Comparison of ENCODE assay signal across 19 cellular contexts in the genomic region with DNA sequence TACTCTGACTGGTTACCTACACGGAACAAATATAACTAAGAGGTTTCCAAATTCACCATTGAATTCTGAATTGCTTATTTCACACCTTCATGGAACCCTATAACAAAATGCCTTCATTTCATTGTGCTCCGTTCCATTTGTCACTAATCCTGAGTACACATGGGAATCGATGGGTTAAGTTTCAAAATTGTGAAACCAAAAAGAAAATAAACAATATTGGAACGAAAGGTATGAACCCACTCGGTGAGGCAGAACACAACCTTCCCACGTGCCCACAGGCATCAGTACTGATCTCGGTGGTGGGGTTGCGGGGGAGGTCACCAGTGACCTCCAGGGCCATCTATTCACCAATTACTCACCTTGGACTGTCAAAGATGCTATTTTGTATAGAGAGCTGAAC. TPM values are rescaled to one million over a fixed set of nuclear protein-coding genes. Genes with fewer than 3 reads are reported as not detected.
DNase-seq lines count a peak whose midpoint lies in the region; ATAC-seq and TF ChIP-seq lines count a peak whose summit lies in the region.
"Had no signal": no experiment of that assay in that cellular context is flagged by ENCODE, and none has a peak within 500 bp of the region (broad histone marks: within the 10 kb centered on the region; RNA-seq: fewer than 3 reads in every experiment).

No MANE protein-coding gene starts in this region.

- H3K9me3 ChIP-seq in HUES48 (ENCODE audit: control insufficient read depth, insufficient read depth, low read length) (no peaks in the 10 kb centered on the region), mesenchymal stem cell (ENCODE audit: control insufficient read depth, low read length) (no peaks in the 10 kb centered on the region), smooth muscle cell (replicated peaks; ENCODE audit: low read depth) (no peaks in the 10 kb centered on the region)
- H3K9me3 ChIP-seq: BLaER1, SJSA1 had no signal

- H3K9ac ChIP-seq in HUES48 (ENCODE audit: low read depth, low read length) (no peak overlapping the region), mesenchymal stem cell (ENCODE audit: low read length) (no peak overlapping the region), smooth muscle cell (ENCODE audit: low read depth) (no peak overlapping the region)
- H3K9ac ChIP-seq: BLaER1 had no signal

- H3K4me1 Mint-ChIP-seq in WTC11, result peaks cover 55% of the 10 kb centered on the region

- no peaks in the 10 kb centered on the region for H3K9me3 Mint-ChIP-seq in WTC11
- H3K9me3 Mint-ChIP-seq: CD4-positive, alpha-beta T cell had no signal

- H3K79me2 ChIP-seq in smooth muscle cell (ENCODE audit: low read depth), result peaks cover 11% of the 10 kb centered on the region

- no peak overlapping the region for H3K23ac ChIP-seq in mesenchymal stem cell (ENCODE audit: low read length in 2 of 2)

- ATAC-seq in WTC11, result no peak
- ATAC-seq: Right ventricle myocardium inferior had no signal

- no peaks in the 10 kb centered on the region for H3K36me3 Mint-ChIP-seq in WTC11

- H3K4me1 ChIP-seq in HUES48 (ENCODE audit: control insufficient read depth, insufficient read depth, low read length) (peaks cover 55% of the 10 kb centered on the region), mesenchymal stem cell (ENCODE audit: control insufficient read depth, insufficient read depth, low read depth, low read length) (no peaks in the 10 kb centered on the region), smooth muscle cell (ENCODE audit: low read depth) (peaks cover 49% of the 10 kb centered on the region)
- H3K4me1 ChIP-seq: BLaER1 had no signal

- no peaks in the 10 kb centered on the region for H3K36me3 ChIP-seq in HUES48 (ENCODE audit: control insufficient read depth, insufficient read depth, low read length)
- H3K36me3 ChIP-seq in mesenchymal stem cell (ENCODE audit: control insufficient read depth in 1 of 2, insufficient read depth in 2 of 2, low read depth in 1 of 2, low read length in 2 of 2), result peaks cover 0 to under 1% of the 10 kb centered on the region in 2 experiments
- H3K36me3 ChIP-seq in smooth muscle cell (ENCODE audit: low read depth), result no peaks in the 10 kb centered on the region
- H3K36me3 ChIP-seq: BLaER1, SJSA1 had no signal

- no peak overlapping the region for H2AK5ac ChIP-seq in mesenchymal stem cell (ENCODE audit: low read length, severe bottlenecking)

- peaks cover 11% of the 10 kb centered on the region for H4K20me1 ChIP-seq in smooth muscle cell (ENCODE audit: low read depth)
- H4K20me1 ChIP-seq: BLaER1 had no signal

- WGBS in mesenchymal stem cell, result 64% methylated on average over 7 of the region's 8 CpGs
- 66% methylated on average over 8 of the region's 8 CpGs for WGBS in smooth muscle cell (ENCODE audit: low lambda C conversion rate)

- no peak overlapping the region for H2BK12ac ChIP-seq in mesenchymal stem cell (ENCODE audit: low read length in 2 of 2)

- no peak overlapping the region for H3K4ac ChIP-seq in mesenchymal stem cell (ENCODE audit: low read depth in 1 of 2, low read length in 2 of 2)

- no peak overlapping the region for H2BK120ac ChIP-seq in mesenchymal stem cell (ENCODE audit: low read depth, low read length)

- peaks cover 65% of the 10 kb centered on the region for H3K27me3 Mint-ChIP-seq in WTC11 (ENCODE audit: low read depth)
- H3K27me3 Mint-ChIP-seq: CD4-positive, alpha-beta T cell had no signal

- no peak overlapping the region for H4K91ac ChIP-seq in mesenchymal stem cell (ENCODE audit: low read length)

- peak overlapping the region; percentile 61 for H4K8ac ChIP-seq in mesenchymal stem cell (ENCODE audit: low read length)

- H3K4me3 ChIP-seq in HUES48 (ENCODE audit: low read depth, low read length), result peak overlapping the region; percentile 38
- H3K4me3 ChIP-seq in mesenchymal stem cell (ENCODE audit: insufficient read depth in 1 of 2, low read depth in 1 of 2, low read length in 2 of 2), result no peak overlapping the region
- H3K4me3 ChIP-seq in smooth muscle cell, result no peak overlapping the region
- H3K4me3 ChIP-seq: BLaER1, PC-9, SJSA1 had no signal

- peak overlapping the region; percentile 46 for H3K4me3 Mint-ChIP-seq in WTC11
- H3K4me3 Mint-ChIP-seq: CD4-positive, alpha-beta T cell had no signal

- H3K14ac ChIP-seq in mesenchymal stem cell (ENCODE audit: low read length in 2 of 2), result no peak overlapping the region

- H2AFZ ChIP-seq in mesenchymal stem cell (ENCODE audit: low read depth, low read length) (no peak overlapping the region), smooth muscle cell (ENCODE audit: low read depth) (no peak overlapping the region)
- H2AFZ ChIP-seq: PC-9 had no signal

- no peak overlapping the region for H3K18ac ChIP-seq in mesenchymal stem cell (ENCODE audit: low read depth in 1 of 2, low read length in 2 of 2)

- H3K27me3 ChIP-seq in HUES48 (ENCODE audit: control insufficient read depth, insufficient read depth, low read length) (peaks cover 95% of the 10 kb centered on the region), mesenchymal stem cell (ENCODE audit: control insufficient read depth in 1 of 2, insufficient read depth in 1 of 2, low read length in 2 of 2) (no peaks in the 10 kb centered on the region), smooth muscle cell (ENCODE audit: low read depth) (no peaks in the 10 kb centered on the region)
- H3K27me3 ChIP-seq: BLaER1, SJSA1 had no signal

- no peak for TF ChIP-seq CTCF in WTC11 (IDR thresholded peaks at IDR 0.05)
- TF ChIP-seq CTCF in smooth muscle cell (IDR thresholded peaks at IDR 0.05; ENCODE audit: borderline replicate concordance, insufficient read depth, poor library complexity, severe bottlenecking), result no peak
- TF ChIP-seq CTCF in GM10248 (IDR thresholded peaks at IDR 0.05; ENCODE audit: control extremely low read depth, extremely low read depth, low read depth, missing control alignments), result no peak
- no peak for TF ChIP-seq CTCF in GM10266 (IDR thresholded peaks at IDR 0.05; ENCODE audit: control insufficient read depth, insufficient read depth, low read depth, missing control alignments)

- no peak overlapping the region for H3K27ac Mint-ChIP-seq in WTC11
- H3K27ac Mint-ChIP-seq: CD4-positive, alpha-beta T cell had no signal

- H3K27ac ChIP-seq in HUES48 (ENCODE audit: low read depth, low read length), result peak overlapping the region; percentile 94
- H3K27ac ChIP-seq in mesenchymal stem cell (ENCODE audit: low read length, poor library complexity, severe bottlenecking), result no peak overlapping the region
- H3K27ac ChIP-seq in smooth muscle cell (ENCODE audit: low read depth), result peak overlapping the region; percentile 63
- H3K27ac ChIP-seq: BLaER1, HL-60, PC-9, SJSA1 had no signal

- CTCF ChIA-PET in WTC11 (lab: Charles Lee) (interaction anchor here (0.9 to 3.3 kb wide), 9 partner anchors 10 to 114 kb away, joined by 3 to 25 read pairs (median 9); no protein-coding TSS in a partner anchor), GM10248 (lab: Yijun Ruan, JAX) (interaction anchor here (1.0 to 1.3 kb wide), 4 partner anchors 13 to 40 kb away, joined by 3 to 4 read pairs (median 4); no protein-coding TSS in a partner anchor)

- no peak overlapping the region for H2BK5ac ChIP-seq in mesenchymal stem cell (ENCODE audit: low read depth, low read length, poor library complexity, severe bottlenecking)

- DNase-seq in WTC11 (ENCODE audit: low spot score) (no peak), mesenchymal stem cell (no peak), smooth muscle cell (lab: John Stamatoyannopoulos, UW; ENCODE audit: unreplicated experiment) (no peak), NCI-H2107 (lab: John Stamatoyannopoulos, UW) (no peak), GM10248 (ENCODE audit: extremely low spot score) (no peak), GM10266 (ENCODE audit: extremely low spot score) (no peak)
- DNase-seq: CD4-positive, alpha-beta T cell; KBM-7; MV-4-11; NCI-H146; NCI-H1930; NCI-H446 treated with DMSO at 0.1 percent for 48 hours; NCI-H82; PC-9 had no signal

- H3K4me2 ChIP-seq in mesenchymal stem cell (ENCODE audit: low read length, poor library complexity, severe bottlenecking) (no peak overlapping the region), smooth muscle cell (no peak overlapping the region)
- H3K4me2 ChIP-seq: BLaER1, PC-9 had no signal

- H2BK15ac ChIP-seq in mesenchymal stem cell (ENCODE audit: low read depth, poor library complexity, severe bottlenecking), result no peak overlapping the region

- peaks cover 1% of the 10 kb centered on the region for H3K79me1 ChIP-seq in mesenchymal stem cell (replicated peaks; ENCODE audit: low read length, poor library complexity, severe bottlenecking)

- POLR2A ChIA-PET in WTC11 (lab: Charles Lee) (interaction anchor here (1.9 kb wide), 1 partner anchor 10 kb away, joined by 8 read pairs; no protein-coding TSS in a partner anchor), GM10248 (lab: Yijun Ruan, JAX) (no interaction called here)

- H3F3A ChIP-seq in smooth muscle cell (ENCODE audit: low read depth), result peaks cover 12% of the 10 kb centered on the region

TF ChIP-seq in WTC11, 78 proteins besides CTCF, POLR2A, EP300 and RAD21 (continues in another document):
- TF ChIP-seq TCF7 (CRISPR knock-in tag; IDR thresholded peaks at IDR 0.05; ENCODE audit: low read depth), result no peak
- no peak for TF ChIP-seq CREM (CRISPR knock-in tag; IDR thresholded peaks at IDR 0.05)
- no peak for TF ChIP-seq IRF2 (CRISPR knock-in tag; IDR thresholded peaks at IDR 0.05; ENCODE audit: borderline replicate concordance, low read depth)
- no peak for TF ChIP-seq FOXJ3 (CRISPR knock-in tag; IDR thresholded peaks at IDR 0.05; ENCODE audit: borderline replicate concordance)
- TF ChIP-seq NFYB (CRISPR knock-in tag; conservative IDR thresholded peaks at IDR 0.05; ENCODE audit: low read depth), result no peak
- TF ChIP-seq, protein P1, sequence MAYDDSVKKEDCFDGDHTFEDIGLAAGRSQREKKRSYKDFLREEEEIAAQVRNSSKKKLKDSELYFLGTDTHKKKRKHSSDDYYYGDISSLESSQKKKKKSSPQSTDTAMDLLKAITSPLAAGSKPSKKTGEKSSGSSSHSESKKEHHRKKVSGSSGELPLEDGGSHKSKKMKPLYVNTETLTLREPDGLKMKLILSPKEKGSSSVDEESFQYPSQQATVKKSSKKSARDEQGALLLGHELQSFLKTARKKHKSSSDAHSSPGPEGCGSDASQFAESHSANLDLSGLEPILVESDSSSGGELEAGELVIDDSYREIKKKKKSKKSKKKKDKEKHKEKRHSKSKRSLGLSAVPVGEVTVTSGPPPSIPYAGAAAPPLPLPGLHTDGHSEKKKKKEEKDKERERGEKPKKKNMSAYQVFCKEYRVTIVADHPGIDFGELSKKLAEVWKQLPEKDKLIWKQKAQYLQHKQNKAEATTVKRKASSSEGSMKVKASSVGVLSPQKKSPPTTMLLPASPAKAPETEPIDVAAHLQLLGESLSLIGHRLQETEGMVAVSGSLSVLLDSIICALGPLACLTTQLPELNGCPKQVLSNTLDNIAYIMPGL (CRISPR knock-in tag; IDR thresholded peaks at IDR 0.05), result no peak
- TF ChIP-seq ZBTB21 (CRISPR knock-in tag; IDR thresholded peaks at IDR 0.05; ENCODE audit: borderline replicate concordance), result no peak
- TF ChIP-seq TEAD4 (CRISPR knock-in tag; IDR thresholded peaks at IDR 0.05), result no peak

RNA-seq across cellular contexts. Expression of a gene that starts 34.0 kb away (rescaled TPM):
- 1.6 to 1.9 TPM (median 1.7 TPM) in 3 replicates for total RNA-seq in WTC11 (2021)
- polyA plus RNA-seq in mesenchymal stem cell (2013, experiment 1 of 2), result 39.6 TPM
- 38.7 TPM for polyA plus RNA-seq in mesenchymal stem cell (2013, experiment 2 of 2)
- total RNA-seq in smooth muscle cell, result 99.7 and 102 TPM in 2 replicates
- 130 and 138 TPM in 2 replicates for polyA plus RNA-seq in smooth muscle cell

Comparison
In these comparisons a context has a peak if more than half of its experiments do, and no peak if none do; other contexts are left out.
1. RNA of a gene that starts 34.0 kb away (total RNA-seq): 99.7 to 102 TPM in smooth muscle cell; 1.6 to 1.9 TPM in WTC11; every median in the first group is over 10 times any median in the second.